In the genomic region with DNA sequence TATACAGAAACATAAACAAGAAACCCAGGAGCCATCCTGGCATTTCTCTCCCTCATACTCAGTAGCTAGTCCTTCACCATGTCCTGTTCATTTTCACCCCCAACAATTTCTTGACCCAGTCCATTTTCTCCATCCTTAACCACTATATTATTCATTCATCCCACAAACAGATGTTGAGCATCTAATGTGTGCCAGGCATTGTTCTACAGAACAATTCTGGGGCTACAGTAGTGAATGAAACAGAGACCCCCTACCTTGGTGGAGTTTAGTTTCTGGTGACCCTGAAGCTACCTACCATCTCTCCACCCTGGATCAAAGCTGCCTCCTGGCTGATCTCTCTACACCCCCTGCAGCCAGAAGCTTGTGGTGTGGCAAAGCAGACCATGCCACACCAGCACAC, we compare ENCODE assay signal across 22 cellular contexts.
"Had no signal": no experiment of that assay in that cellular context is flagged by ENCODE, and none has a peak within 500 bp of the region (broad histone marks: within the 10 kb centered on the region; RNA-seq: fewer than 3 reads in every experiment).

No MANE protein-coding gene starts in this region.

- H3K36me3 ChIP-seq: esophagus squamous epithelium, left ventricle myocardium inferior, lower lobe of right lung, pancreas had no signal

- H3K4me1 Mint-ChIP-seq: naive B cell had no signal

- FAIRE-seq: kidney, pancreas, small intestine, urothelium cell line had no signal

- H3K27me3 ChIP-seq: esophagus squamous epithelium, hepatocyte, pancreas had no signal

- H2AFZ ChIP-seq: hepatocyte had no signal

- H3K36me3 Mint-ChIP-seq: naive B cell, type B pancreatic cell had no signal

- H3K4me3 Mint-ChIP-seq: naive B cell, nephron, type B pancreatic cell had no signal

- H3K79me2 ChIP-seq: hepatocyte had no signal

- H3K27me3 Mint-ChIP-seq: naive B cell, type B pancreatic cell had no signal

- H3K9me3 Mint-ChIP-seq: naive B cell, nephron, type B pancreatic cell had no signal

- H3K4me2 ChIP-seq: hepatocyte had no signal

- ATAC-seq: left cardiac atrium, lower lobe of right lung, pancreas, right cardiac atrium had no signal

- H3K4me3 ChIP-seq: esophagus squamous epithelium, hepatocyte, left ventricle myocardium inferior, lower lobe of right lung, pancreas had no signal

- H3K27ac Mint-ChIP-seq: nephron, progenitor cell of endocrine pancreas, type B pancreatic cell had no signal

- H3K27ac ChIP-seq: esophagus squamous epithelium, hepatocyte, left ventricle myocardium inferior, lower lobe of right lung, pancreas had no signal

- DNase-seq: dermis blood vessel endothelial cell; esophagus squamous epithelium; foreskin melanocyte; head of caudate nucleus; kidney; left cardiac atrium; left ventricle myocardium inferior; lower lobe of right lung; mesenchymal stem cell; midbrain; naive B cell; occipital lobe; pancreas; right cardiac atrium; small intestine; stimulated activated CD4-positive, alpha-beta T cell treated with anti-CD3 and anti-CD28 coated beads, Interleukin-12 subunit alpha, Interleukin-12 subunit beta, amount 100 ng/mL, for 4 hours; stimulated activated naive CD4-positive, alpha-beta T cell treated with Interleukin-2 at 50 U/mL for 16 hours had no signal

- H3K9me3 ChIP-seq: esophagus squamous epithelium, left ventricle myocardium inferior, lower lobe of right lung, pancreas had no signal

- H3K4me1 ChIP-seq: lower lobe of right lung, pancreas had no signal
